ENCODE assay signal across 23 cellular contexts in the genomic region with DNA sequence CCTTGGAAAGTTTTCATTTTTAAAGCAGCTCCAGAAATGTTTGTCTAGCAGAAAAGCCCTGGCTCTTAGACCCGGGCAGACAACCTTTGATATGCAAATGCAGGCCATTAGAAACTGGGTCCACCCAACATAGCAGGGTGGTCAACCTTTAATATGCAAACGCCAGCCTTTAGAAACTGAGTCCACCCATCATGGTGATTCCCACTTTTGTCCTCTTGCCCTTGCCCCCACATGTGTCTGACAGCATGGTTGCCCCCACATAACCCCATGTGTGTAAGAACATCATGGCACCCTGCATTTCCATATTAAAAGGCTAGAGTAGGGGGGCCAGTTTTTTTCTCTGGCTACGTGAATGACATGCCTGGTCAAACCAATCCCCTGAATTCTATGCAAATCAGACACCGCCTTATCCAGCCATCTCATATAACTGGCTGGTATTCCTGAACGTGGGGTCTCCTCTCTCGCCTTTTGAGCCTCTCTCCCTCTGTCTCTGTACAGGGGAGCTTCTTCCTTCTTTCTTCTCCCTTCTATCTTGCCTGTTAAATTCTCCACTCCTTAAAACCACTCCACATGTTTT.
"Had no signal": no experiment of that assay in that cellular context is flagged by ENCODE, and none has a peak within 500 bp of the region (broad histone marks: within the 10 kb centered on the region; RNA-seq: fewer than 3 reads in every experiment).

No MANE protein-coding gene starts in this region.

- H3K9me3 ChIP-seq: body of pancreas, heart right ventricle, lower lobe of right lung, tibial artery had no signal

- H3K27ac ChIP-seq: body of pancreas, cardiac muscle cell, heart right ventricle, lower lobe of right lung, tibial artery, VCaP had no signal

- H3K27ac Mint-ChIP-seq: activated CD4-positive, alpha-beta T cell treated with anti-CD3 and anti-CD28 coated beads, Interleukin-2, amount 10 ng/mL, durations not matched to agents 7 days and 5 days; activated CD8-positive, alpha-beta T cell treated with anti-CD3 and anti-CD28 coated beads, Interleukin-2, amount 10 ng/mL, durations not matched to agents 7 days and 5 days; activated naive CD4-positive, alpha-beta T cell treated with anti-CD3 and anti-CD28 coated beads, Interleukin-2, amount 50 U/mL, for 24 hours; activated T-helper 1 cell treated with anti-CD3 and anti-CD28 coated beads, Interleukin-12 subunit alpha, Interleukin-12 subunit beta, Interleukin-2, Interleukin-4 antibody, amounts not matched to agents 30 ng/mL and 10 ng/mL and 1 ng/mL, durations not matched to agents 14 hours and 24 hours and 36 hours; immature natural killer cell; naive thymus-derived CD4-positive, alpha-beta T cell; stimulated activated effector memory CD8-positive, alpha-beta T cell treated with anti-CD3 and anti-CD28 coated beads, Interleukin-12 subunit alpha, Interleukin-12 subunit beta, amount 100 ng/mL, for 72 hours; stimulated activated naive CD8-positive, alpha-beta T cell treated with anti-CD3 and anti-CD28 coated beads, Interleukin-15, amount 100 ng/mL, for 72 hours had no signal

- H3K27me3 ChIP-seq: body of pancreas, cardiac muscle cell, heart right ventricle, tibial artery had no signal

- H3K4me1 Mint-ChIP-seq: activated CD4-positive, alpha-beta T cell treated with anti-CD3 and anti-CD28 coated beads, Interleukin-2, amount 10 ng/mL, durations not matched to agents 7 days and 5 days; activated naive CD4-positive, alpha-beta T cell treated with anti-CD3 and anti-CD28 coated beads, Interleukin-2, amount 50 U/mL, for 24 hours; immature natural killer cell; naive thymus-derived CD4-positive, alpha-beta T cell; stimulated activated effector memory CD8-positive, alpha-beta T cell treated with anti-CD3 and anti-CD28 coated beads, Interleukin-12 subunit alpha, Interleukin-12 subunit beta, amount 100 ng/mL, for 72 hours; stimulated activated naive CD8-positive, alpha-beta T cell treated with anti-CD3 and anti-CD28 coated beads, Interleukin-15, amount 100 ng/mL, for 72 hours had no signal

- H3K36me3 Mint-ChIP-seq: activated naive CD4-positive, alpha-beta T cell treated with anti-CD3 and anti-CD28 coated beads, Interleukin-2, amount 50 U/mL, for 24 hours; immature natural killer cell; naive thymus-derived CD4-positive, alpha-beta T cell; stimulated activated effector memory CD8-positive, alpha-beta T cell treated with anti-CD3 and anti-CD28 coated beads, Interleukin-12 subunit alpha, Interleukin-12 subunit beta, amount 100 ng/mL, for 72 hours had no signal

- H3K4me3 Mint-ChIP-seq: activated CD4-positive, alpha-beta T cell treated with anti-CD3 and anti-CD28 coated beads, Interleukin-2, amount 10 ng/mL, durations not matched to agents 7 days and 5 days; activated CD8-positive, alpha-beta T cell treated with anti-CD3 and anti-CD28 coated beads, Interleukin-2, amount 10 ng/mL, durations not matched to agents 7 days and 5 days; activated naive CD4-positive, alpha-beta T cell treated with anti-CD3 and anti-CD28 coated beads, Interleukin-2, amount 50 U/mL, for 24 hours; activated T-helper 1 cell treated with anti-CD3 and anti-CD28 coated beads, Interleukin-12 subunit alpha, Interleukin-12 subunit beta, Interleukin-2, Interleukin-4 antibody, amounts not matched to agents 30 ng/mL and 10 ng/mL and 1 ng/mL, durations not matched to agents 14 hours and 24 hours and 36 hours; immature natural killer cell; naive thymus-derived CD4-positive, alpha-beta T cell; neural crest cell; stimulated activated effector memory CD8-positive, alpha-beta T cell treated with anti-CD3 and anti-CD28 coated beads, Interleukin-12 subunit alpha, Interleukin-12 subunit beta, amount 100 ng/mL, for 72 hours; stimulated activated naive CD8-positive, alpha-beta T cell treated with anti-CD3 and anti-CD28 coated beads, Interleukin-15, amount 100 ng/mL, for 72 hours had no signal

- ATAC-seq: activated CD8-positive, alpha-beta T cell treated with anti-CD3 and anti-CD28 coated beads, Interleukin-2, amount 10 ng/mL, durations not matched to agents 7 days and 5 days; body of pancreas; heart right ventricle; left lobe of liver; lower lobe of right lung; naive thymus-derived CD4-positive, alpha-beta T cell; sciatic nerve; stimulated activated effector memory CD8-positive, alpha-beta T cell treated with anti-CD3 and anti-CD28 coated beads, Interleukin-12 subunit alpha, Interleukin-12 subunit beta, amount 100 ng/mL, for 72 hours; stimulated activated naive CD8-positive, alpha-beta T cell treated with anti-CD3 and anti-CD28 coated beads, Interleukin-15, amount 100 ng/mL, for 72 hours had no signal

- H3K9me3 Mint-ChIP-seq: activated CD4-positive, alpha-beta T cell treated with anti-CD3 and anti-CD28 coated beads, Interleukin-2, amount 10 ng/mL, durations not matched to agents 7 days and 5 days; activated naive CD4-positive, alpha-beta T cell treated with anti-CD3 and anti-CD28 coated beads, Interleukin-2, amount 50 U/mL, for 24 hours had no signal

- DNase-seq: activated CD4-positive, alpha-beta T cell treated with anti-CD3 and anti-CD28 coated beads, Interleukin-2, amount 10 ng/mL, durations not matched to agents 7 days and 5 days; activated CD4-positive, CD25-positive, alpha-beta regulatory T cell treated with anti-CD3 and anti-CD28 coated beads, Interleukin-2, amount 50 U/mL, for 72 hours; activated CD8-positive, alpha-beta T cell treated with anti-CD3 and anti-CD28 coated beads, Interleukin-2, amount 10 ng/mL, durations not matched to agents 7 days and 5 days; activated gamma-delta T cell; anterior cingulate cortex; body of pancreas; foreskin fibroblast; heart right ventricle; immature natural killer cell; lower lobe of right lung; naive thymus-derived CD4-positive, alpha-beta T cell; small intestine; stimulated activated CD4-positive, alpha-beta T cell treated with anti-CD3 and anti-CD28 coated beads, Interleukin-2, amount 100 ng/mL, for 24 hours; stimulated activated naive CD8-positive, alpha-beta T cell treated with anti-CD3 and anti-CD28 coated beads, Interleukin-15, amount 100 ng/mL, for 72 hours; tibial artery had no signal

- H3K36me3 ChIP-seq: cardiac muscle cell, heart right ventricle, lower lobe of right lung, tibial artery had no signal

- H3K27me3 Mint-ChIP-seq: activated CD4-positive, alpha-beta T cell treated with anti-CD3 and anti-CD28 coated beads, Interleukin-2, amount 10 ng/mL, durations not matched to agents 7 days and 5 days; activated naive CD4-positive, alpha-beta T cell treated with anti-CD3 and anti-CD28 coated beads, Interleukin-2, amount 50 U/mL, for 24 hours; naive thymus-derived CD4-positive, alpha-beta T cell; stimulated activated naive CD8-positive, alpha-beta T cell treated with anti-CD3 and anti-CD28 coated beads, Interleukin-15, amount 100 ng/mL, for 72 hours had no signal

- H3K4me3 ChIP-seq: body of pancreas, cardiac muscle cell, heart right ventricle, lower lobe of right lung, tibial artery had no signal

- H3K4me1 ChIP-seq: body of pancreas, heart right ventricle, lower lobe of right lung, tibial artery had no signal
